Comparison of ENCODE assay signal across 7 cellular contexts in the genomic region with DNA sequence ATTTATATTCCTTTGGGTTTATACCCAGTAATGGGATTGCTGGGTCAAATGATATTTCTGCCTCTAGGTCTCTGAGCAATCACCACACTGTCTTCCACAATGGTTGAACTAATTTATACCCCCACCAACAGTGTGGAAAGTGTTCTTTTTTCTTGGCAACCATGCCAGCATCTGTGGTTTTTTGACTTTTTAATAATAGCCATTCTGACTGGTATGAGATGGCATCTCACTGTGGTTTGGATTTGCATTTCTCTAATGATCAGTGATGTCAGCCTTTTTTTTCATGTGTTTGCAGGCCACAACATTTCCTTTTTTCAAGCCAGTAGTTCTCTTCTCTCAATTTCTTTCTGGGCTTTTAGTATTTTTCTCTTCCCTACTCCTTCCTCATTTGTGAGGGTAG. TPM values are rescaled to one million over a fixed set of nuclear protein-coding genes. Genes with fewer than 3 reads are reported as not detected.
"Had no signal": no experiment of that assay in that cellular context is flagged by ENCODE, and none has a peak within 500 bp of the region (broad histone marks: within the 10 kb centered on the region; RNA-seq: fewer than 3 reads in every experiment).

No MANE protein-coding gene starts in this region.

RNA-seq across cellular contexts. Expression of gene TRPC7, which starts 18.5 kb away (rescaled TPM):
- total RNA-seq: MCF 10A, OCI-LY7, PC-9, Right ventricle myocardium inferior, RPMI7951, SJCRH30, SK-MEL-5 had no signal
